In genomic region chr3:114011059-114011797, GRCh38 we compare ENCODE assay signal across 21 cellular contexts. TPM values are rescaled to one million over a fixed set of nuclear protein-coding genes. Genes with fewer than 3 reads are reported as not detected.
A peak's percentile ranks its signal among the peaks of the same experiment; 100 is the strongest.
DNase-seq lines count a peak whose midpoint lies in the region; ATAC-seq and TF ChIP-seq lines count a peak whose summit lies in the region.
"Had no signal": no experiment of that assay in that cellular context is flagged by ENCODE, and none has a peak within 500 bp of the region (broad histone marks: within the 10 kb centered on the region; RNA-seq: fewer than 3 reads in every experiment).

No MANE protein-coding gene starts in this region.

- H2AFZ ChIP-seq in GM23338: no peak overlapping the region; the same call in 1 of the 2 replicates

- H3K9me3 Mint-ChIP-seq in HFFc6: no peaks in the 10 kb centered on the region
- H3K9me3 Mint-ChIP-seq in activated naive CD8-positive, alpha-beta T cell treated with anti-CD3 and anti-CD28 coated beads for 36 hours: no peaks in the 10 kb centered on the region
- no peaks in the 10 kb centered on the region for H3K9me3 Mint-ChIP-seq in GM23338
- no peaks in the 10 kb centered on the region for H3K9me3 Mint-ChIP-seq in chondrocyte (ENCODE audit: low read depth)
- H3K9me3 Mint-ChIP-seq: activated CD4-positive, alpha-beta T cell treated with anti-CD3 and anti-CD28 coated beads, Interleukin-2, amount 10 ng/mL, durations not matched to agents 24 days and 14 days; activated T-helper 1 cell treated with anti-CD3 and anti-CD28 coated beads, Interleukin-12 subunit alpha, Interleukin-12 subunit beta, Interleukin-2, Interleukin-4 antibody, amounts not matched to agents 30 ng/mL and 10 ng/mL and 1 ng/mL, durations not matched to agents 14 hours and 24 hours and 36 hours; naive thymus-derived CD4-positive, alpha-beta T cell; T-helper 2 cell treated with Interferon-gamma antibody and Interleukin-4, amounts not matched to agents 5 μg/mL and 100 μg/mL, for 36 hours had no signal

- H3K27ac ChIP-seq in GM23338 (ENCODE audit: low read depth): no peak overlapping the region
- H3K27ac ChIP-seq: esophagus squamous epithelium had no signal

- H4K20me1 ChIP-seq in GM23338 (replicated peaks; ENCODE audit: insufficient read depth): no peaks in the 10 kb centered on the region

- H3K36me3 Mint-ChIP-seq in HFFc6 (ENCODE audit: low read depth) (no peaks in the 10 kb centered on the region), GM23338 (ENCODE audit: low read depth) (no peaks in the 10 kb centered on the region), chondrocyte (ENCODE audit: low read depth) (peaks cover 2% of the 10 kb centered on the region)
- H3K36me3 Mint-ChIP-seq in activated naive CD8-positive, alpha-beta T cell treated with anti-CD3 and anti-CD28 coated beads for 36 hours: no peaks in the 10 kb centered on the region

- no peaks in the 10 kb centered on the region for H3K4me1 ChIP-seq in GM23338 (ENCODE audit: insufficient read depth)
- H3K4me1 ChIP-seq: esophagus squamous epithelium, Peyer's patch had no signal

- no peaks in the 10 kb centered on the region for H3K36me3 ChIP-seq in GM23338 (ENCODE audit: insufficient read depth)
- H3K36me3 ChIP-seq: Peyer's patch had no signal

- TF ChIP-seq CTCF in HFFc6 (IDR thresholded peaks at IDR 0.05): no peak
- no peak for TF ChIP-seq CTCF in GM23338 (conservative IDR thresholded peaks at IDR 0.05; ENCODE audit: low read depth in 2 of 2)
- no peak for TF ChIP-seq CTCF in chondrocyte (IDR thresholded peaks at IDR 0.05)

- no peaks in the 10 kb centered on the region for H3K27me3 ChIP-seq in GM23338 (ENCODE audit: insufficient read depth)
- H3K27me3 ChIP-seq: esophagus squamous epithelium, Peyer's patch had no signal

- DNase-seq in OCI-M1 (lab: John Stamatoyannopoulos, UW) (peak; percentile 17), HFFc6 (no peak), GM23338 (ENCODE audit: low spot score) (no peak), chondrocyte (ENCODE audit: low spot score) (no peak)
- no peak for DNase-seq in activated naive CD8-positive, alpha-beta T cell treated with anti-CD3 and anti-CD28 coated beads for 36 hours
- DNase-seq: activated CD4-positive, alpha-beta T cell treated with anti-CD3 and anti-CD28 coated beads, Interleukin-2, amount 10 ng/mL, durations not matched to agents 24 days and 14 days; anterior cingulate cortex; dermis blood vessel endothelial cell; esophagus squamous epithelium; hippocampal formation; naive thymus-derived CD4-positive, alpha-beta T cell; NCI-H1417 treated with DMSO at 0.1 percent for 48 hours; NCI-H446 treated with DMSO at 0.1 percent for 48 hours; Peyer's patch; stimulated activated CD8-positive, alpha-beta memory T cell treated with anti-CD3 and anti-CD28 coated beads, Interleukin-4, amount 100 ng/mL, for 48 hours had no signal

- H3F3A ChIP-seq in GM23338 (replicated peaks; ENCODE audit: low read depth): no peaks in the 10 kb centered on the region

- H3K27ac Mint-ChIP-seq in HFFc6 (no peak overlapping the region), GM23338 (no peak overlapping the region), chondrocyte (ENCODE audit: unreplicated experiment) (no peak overlapping the region)
- H3K27ac Mint-ChIP-seq in activated naive CD8-positive, alpha-beta T cell treated with anti-CD3 and anti-CD28 coated beads for 36 hours: no peak overlapping the region
- H3K27ac Mint-ChIP-seq: activated CD4-positive, alpha-beta T cell treated with anti-CD3 and anti-CD28 coated beads, Interleukin-2, amount 10 ng/mL, durations not matched to agents 24 days and 14 days; activated T-helper 1 cell treated with anti-CD3 and anti-CD28 coated beads, Interleukin-12 subunit alpha, Interleukin-12 subunit beta, Interleukin-2, Interleukin-4 antibody, amounts not matched to agents 30 ng/mL and 10 ng/mL and 1 ng/mL, durations not matched to agents 14 hours and 24 hours and 36 hours; naive thymus-derived CD4-positive, alpha-beta T cell; T-helper 2 cell treated with Interferon-gamma antibody and Interleukin-4, amounts not matched to agents 5 μg/mL and 100 μg/mL, for 36 hours had no signal

- no peak overlapping the region for H3K4me3 ChIP-seq in GM23338
- H3K4me3 ChIP-seq: esophagus squamous epithelium had no signal

- ATAC-seq in GM18502 (IDR thresholded peaks at IDR 0.05; ENCODE audit: poor library complexity, unreplicated experiment) (peak; percentile 87), GM21423 (IDR thresholded peaks at IDR 0.05; ENCODE audit: unreplicated experiment) (peak; percentile 70), HG03025 (IDR thresholded peaks at IDR 0.05; ENCODE audit: low FRiP score, unreplicated experiment) (peak; percentile 68), GM23338 (no peak)
- ATAC-seq: left lobe of liver; naive thymus-derived CD4-positive, alpha-beta T cell had no signal

- H3K4me2 ChIP-seq in GM23338: no peak overlapping the region

- H3K79me2 ChIP-seq in GM23338 (replicated peaks; ENCODE audit: insufficient read depth): no peaks in the 10 kb centered on the region

- H3K27me3 Mint-ChIP-seq in HFFc6 (ENCODE audit: insufficient read depth): no peaks in the 10 kb centered on the region
- no peaks in the 10 kb centered on the region for H3K27me3 Mint-ChIP-seq in activated naive CD8-positive, alpha-beta T cell treated with anti-CD3 and anti-CD28 coated beads for 36 hours
- H3K27me3 Mint-ChIP-seq in GM23338 (ENCODE audit: insufficient read depth, low read depth, poor library complexity): no peaks in the 10 kb centered on the region
- H3K27me3 Mint-ChIP-seq in chondrocyte (ENCODE audit: low read depth): no peaks in the 10 kb centered on the region
- H3K27me3 Mint-ChIP-seq: activated CD4-positive, alpha-beta T cell treated with anti-CD3 and anti-CD28 coated beads, Interleukin-2, amount 10 ng/mL, durations not matched to agents 24 days and 14 days; naive thymus-derived CD4-positive, alpha-beta T cell had no signal

- no peaks in the 10 kb centered on the region for H3K9me2 ChIP-seq in GM23338 (ENCODE audit: insufficient read depth)

- no peak overlapping the region for H3K4me3 Mint-ChIP-seq in HFFc6
- H3K4me3 Mint-ChIP-seq in activated naive CD8-positive, alpha-beta T cell treated with anti-CD3 and anti-CD28 coated beads for 36 hours: no peak overlapping the region
- no peak overlapping the region for H3K4me3 Mint-ChIP-seq in GM23338
- no peak overlapping the region for H3K4me3 Mint-ChIP-seq in chondrocyte (ENCODE audit: unreplicated experiment)
- H3K4me3 Mint-ChIP-seq: activated CD4-positive, alpha-beta T cell treated with anti-CD3 and anti-CD28 coated beads, Interleukin-2, amount 10 ng/mL, durations not matched to agents 24 days and 14 days; activated T-helper 1 cell treated with anti-CD3 and anti-CD28 coated beads, Interleukin-12 subunit alpha, Interleukin-12 subunit beta, Interleukin-2, Interleukin-4 antibody, amounts not matched to agents 30 ng/mL and 10 ng/mL and 1 ng/mL, durations not matched to agents 14 hours and 24 hours and 36 hours; naive thymus-derived CD4-positive, alpha-beta T cell; T-helper 2 cell treated with Interferon-gamma antibody and Interleukin-4, amounts not matched to agents 5 μg/mL and 100 μg/mL, for 36 hours had no signal

- H3K4me1 Mint-ChIP-seq in HFFc6 (ENCODE audit: low read depth): no peaks in the 10 kb centered on the region
- no peaks in the 10 kb centered on the region for H3K4me1 Mint-ChIP-seq in activated naive CD8-positive, alpha-beta T cell treated with anti-CD3 and anti-CD28 coated beads for 36 hours
- H3K4me1 Mint-ChIP-seq in GM23338: no peaks in the 10 kb centered on the region; the same call in 2 of the 3 replicates
- H3K4me1 Mint-ChIP-seq in chondrocyte (ENCODE audit: low read depth): no peaks in the 10 kb centered on the region
- H3K4me1 Mint-ChIP-seq: activated CD4-positive, alpha-beta T cell treated with anti-CD3 and anti-CD28 coated beads, Interleukin-2, amount 10 ng/mL, durations not matched to agents 24 days and 14 days; naive thymus-derived CD4-positive, alpha-beta T cell had no signal

TF ChIP-seq in GM23338, 12 proteins besides CTCF, POLR2A, EP300 and RAD21 (continues in another document):
- no peak for TF ChIP-seq POLR2AphosphoS5 (IDR thresholded peaks at IDR 0.05; ENCODE audit: low read depth)

RNA-seq across cellular contexts. Expression of gene CCDC191, which starts 45.1 kb away (rescaled TPM):
- 1 to 10 TPM in 4 of 6 experiments, under 1 TPM in 2; 0.83 to 1.5 (median 1.2) TPM for total RNA-seq in HFFc6 (2021; fragmentation: NEBNext Ultra II Directional; extraction: Animal tissue kit (Norgen Biotek cat#: 25700))
- 1 to 10 TPM in 1 of 2 experiments, under 1 TPM in 1; 0.99 to 1.7 TPM for total RNA-seq in activated naive CD8-positive, alpha-beta T cell treated with anti-CD3 and anti-CD28 coated beads for 36 hours
- 0.89 and 2.0 TPM in 2 replicates for total RNA-seq in GM23338 (2014; rRNA removed; shearing (Covaris generic))
- 1.5 and 2.9 TPM in 2 replicates for polyA plus RNA-seq in GM23338 (2016; fragmentation: Nextera tagmentation; extraction: Ambion mirVana)
- 2.9 to 3.4 TPM (median 3.2 TPM) in 3 replicates for total RNA-seq in chondrocyte

RNA-seq across cellular contexts. Expression of gene QTRT2, which starts 45.3 kb away (rescaled TPM):
- total RNA-seq in HFFc6 (2021; fragmentation: NEBNext Ultra II Directional; extraction: Animal tissue kit (Norgen Biotek cat#: 25700)): 10 to 100 TPM; 18.1 to 23.2 (median 22.0) TPM
- 10 to 100 TPM; 43.3 to 51.1 TPM for total RNA-seq in activated naive CD8-positive, alpha-beta T cell treated with anti-CD3 and anti-CD28 coated beads for 36 hours
- 49.4 and 66.5 TPM in 2 replicates for total RNA-seq in GM23338 (2014; rRNA removed; shearing (Covaris generic))
- polyA plus RNA-seq in GM23338 (2016; fragmentation: Nextera tagmentation; extraction: Ambion mirVana): 32.3 and 37.9 TPM in 2 replicates
- total RNA-seq in chondrocyte: 10.2 to 16.3 TPM (median 12.5 TPM) in 3 replicates
